In genomic region chr1:99051611-99052283, GRCh38 we compare ENCODE assay signal across 30 cellular contexts. TPM values are rescaled to one million over a fixed set of nuclear protein-coding genes. Genes with fewer than 3 reads are reported as not detected.
"Had no signal": no experiment of that assay in that cellular context is flagged by ENCODE, and none has a peak within 500 bp of the region (broad histone marks: within the 10 kb centered on the region; RNA-seq: fewer than 3 reads in every experiment).

No MANE protein-coding gene starts in this region.

- H3K9me3 Mint-ChIP-seq: nephron progenitor cell, neural progenitor cell had no signal

- H3K36me3 ChIP-seq: heart left ventricle, left ventricle myocardium inferior, neural progenitor cell, neutrophil, right lobe of liver, stomach, thyroid gland, uterus had no signal

- H3K9ac ChIP-seq: neural progenitor cell, parathyroid adenoma had no signal

- H3K27me3 ChIP-seq: neural progenitor cell, neutrophil, right lobe of liver, stomach, testis, thyroid gland, uterus had no signal

- H3K4me3 ChIP-seq: heart left ventricle, left ventricle myocardium inferior, lung, neural progenitor cell, psoas muscle, right lobe of liver, smooth muscle cell, stomach, testis, thyroid gland, uterus had no signal

- H3K27me3 Mint-ChIP-seq: naive B cell had no signal

- H3K4me1 ChIP-seq: heart left ventricle, left ventricle myocardium inferior, neural progenitor cell, parathyroid adenoma, psoas muscle, right lobe of liver, stomach, testis, thyroid gland, uterus had no signal

- H3K4me3 Mint-ChIP-seq: immature natural killer cell, mesothelial cell of epicardium, naive B cell, natural killer cell, nephron progenitor cell, neural progenitor cell had no signal

- DNase-seq: heart left ventricle; hypothalamus; immature natural killer cell; left ventricle myocardium inferior; mesendoderm; naive B cell; natural killer cell; nephron progenitor cell; occipital lobe; psoas muscle; right lobe of liver; stimulated activated CD4-positive, alpha-beta T cell treated with anti-CD3 and anti-CD28 coated beads, Interleukin-1b, Interleukin-23, amount 100 ng/mL, for 48 hours; stimulated activated CD4-positive, alpha-beta T cell treated with anti-CD3 and anti-CD28 coated beads, Interleukin-2, amount 100 ng/mL, for 48 hours; stimulated activated CD4-positive, alpha-beta T cell treated with anti-CD3 and anti-CD28 coated beads, Interleukin-4, amount 100 ng/mL, for 4 hours; stimulated activated CD8-positive, alpha-beta memory T cell treated with anti-CD3 and anti-CD28 coated beads, Interleukin-4, amount 100 ng/mL, for 48 hours; stimulated activated naive CD4-positive, alpha-beta T cell; stomach; testis; thyroid gland; trophoblast cell; uterus had no signal

- H3K27ac Mint-ChIP-seq: immature natural killer cell, mesothelial cell of epicardium, naive B cell, natural killer cell, nephron progenitor cell, neural progenitor cell had no signal

- H3K9me3 ChIP-seq: neutrophil, psoas muscle, right lobe of liver, stomach, testis, thyroid gland, uterus had no signal

- FAIRE-seq: islet of Langerhans had no signal

- ATAC-seq: natural killer cell, psoas muscle had no signal

- H3K27ac ChIP-seq: heart left ventricle, left ventricle myocardium inferior, neural progenitor cell, neutrophil, parathyroid adenoma, psoas muscle, right lobe of liver, stomach, testis, thyroid gland, uterus had no signal

- H3K4me1 Mint-ChIP-seq: immature natural killer cell, mesothelial cell of epicardium, naive B cell, natural killer cell, nephron progenitor cell, neural progenitor cell had no signal

RNA-seq across cellular contexts. Expression of gene PLPPR5, which starts 47.1 kb away (rescaled TPM):
- total RNA-seq: heart left ventricle, left ventricle myocardium inferior, natural killer cell, osteocyte, posterior vena cava, psoas muscle, right lobe of liver, thyroid gland had no signal
- polyA plus RNA-seq: heart left ventricle, immature natural killer cell had no signal
